In genomic region chr12:12032771-12033588, GRCh38 we compare ENCODE assay signal across 8 cellular contexts. TPM values are rescaled to one million over a fixed set of nuclear protein-coding genes. Genes with fewer than 3 reads are reported as not detected.
DNase-seq lines count a peak whose midpoint lies in the region; ATAC-seq, FAIRE-seq and TF ChIP-seq lines count a peak whose summit lies in the region.

No MANE protein-coding gene starts in this region.

- no peaks in the 10 kb centered on the region for H3K36me3 ChIP-seq in ACC112 (ENCODE audit: insufficient read depth, low read length)
- no peaks in the 10 kb centered on the region for H3K36me3 ChIP-seq in K562 (ENCODE audit: control insufficient read depth, insufficient read depth, low read length)
- no peaks in the 10 kb centered on the region for H3K36me3 ChIP-seq in rectal smooth muscle tissue (ENCODE audit: control insufficient read depth, insufficient read depth, low read length)

- H3K4me1 ChIP-seq in ACC112 (ENCODE audit: control insufficient read depth, insufficient read depth, low read length, unreplicated experiment) (no peaks in the 10 kb centered on the region), K562 (replicated peaks in 1 of 2; ENCODE audit: control insufficient read depth in 2 of 2, insufficient read depth in 2 of 2, low read length in 2 of 2) (no peaks in the 10 kb centered on the region), rectal smooth muscle tissue (ENCODE audit: control insufficient read depth, insufficient read depth, low read length) (no peaks in the 10 kb centered on the region)

- ATAC-seq in GM18867 (IDR thresholded peaks at IDR 0.05; ENCODE audit: unreplicated experiment): peak; percentile 61
- peak; percentile 61 for ATAC-seq in K562
- no peak for ATAC-seq in GM19395 (IDR thresholded peaks at IDR 0.05; ENCODE audit: unreplicated experiment)

- peak overlapping the region; percentile 81 for H3K4me3 ChIP-seq in ACC112 (ENCODE audit: low read depth, low read length)
- no peak overlapping the region for H3K4me3 ChIP-seq in K562
- H3K4me3 ChIP-seq in rectal smooth muscle tissue (ENCODE audit: low read length): peak overlapping the region; percentile 68

- intact Hi-C loops in K562 (cut with micrococcal nuclease): loop anchor here (1.0 to 10.0 kb wide), 2 partner anchors 452 to 478 kb away; no protein-coding TSS in a partner anchor

- FAIRE-seq in K562 (lab: Jason Lieb, UNC): peak; percentile 90

- TF ChIP-seq CTCF in K562 (IDR thresholded peaks at IDR 0.05 in 2 of 3, conservative IDR thresholded peaks at IDR 0.05 in 1 of 3; ENCODE audit: insufficient read depth in 2 of 3, low read depth in 1 of 3, low read length in 3 of 3): peak; percentile 73 to 85 (median 81)

- H3K79me2 ChIP-seq in ACC112 (ENCODE audit: control insufficient read depth, insufficient read depth, low read length, unreplicated experiment): no peaks in the 10 kb centered on the region
- H3K79me2 ChIP-seq in K562 (ENCODE audit: control insufficient read depth, insufficient read depth, low read length): no peaks in the 10 kb centered on the region

- no peak for TF ChIP-seq POLR2A in K562 (conservative IDR thresholded peaks at IDR 0.05)

- H3K27me3 ChIP-seq in ACC112 (ENCODE audit: insufficient read depth, low read length): no peaks in the 10 kb centered on the region
- no peaks in the 10 kb centered on the region; a peak in 1 of 5 replicates for H3K27me3 ChIP-seq in K562 (ENCODE audit: control insufficient read depth in 2 of 2, insufficient read depth in 2 of 2, low read length in 2 of 2)
- no peaks in the 10 kb centered on the region for H3K27me3 ChIP-seq in rectal smooth muscle tissue (ENCODE audit: control insufficient read depth, insufficient read depth, low read length)

- H3K9ac ChIP-seq in K562 (ENCODE audit: insufficient read depth in 1 of 2, low read depth in 2 of 2, low read length in 2 of 2) (no peak overlapping the region), rectal smooth muscle tissue (ENCODE audit: low read length) (peak overlapping the region; percentile 49)

- no peak overlapping the region for H3K4me2 ChIP-seq in K562 (ENCODE audit: insufficient read depth, low read length)

- H3K9me1 ChIP-seq in K562 (ENCODE audit: control insufficient read depth, insufficient read depth, low read length): no peaks in the 10 kb centered on the region

- CTCF ChIA-PET in K562 (lab: Yijun Ruan, JAX; ENCODE audit: low intra/inter-chr PET ratio): interaction anchor here (0.5 to 3.3 kb wide), 6 partner anchors 62 to 1261 kb away, joined by 3 to 36 read pairs (median 4); no protein-coding TSS in a partner anchor

- H3K27ac ChIP-seq in ACC112 (ENCODE audit: low read depth, low read length) (no peak overlapping the region), K562 (ENCODE audit: extremely low read depth, low read depth, low read length) (no peak overlapping the region), rectal smooth muscle tissue (ENCODE audit: low read depth, low read length) (peak overlapping the region; percentile 75)

- POLR2A ChIA-PET in K562 (lab: Yijun Ruan, JAX): interaction anchor here (0.6 kb wide), 1 partner anchor 313 kb away, joined by 4 read pairs; no protein-coding TSS in a partner anchor

- 13% methylated on average over 22 of the region's 24 CpGs for WGBS in K562 (ENCODE audit: insufficient coverage, low coverage, missing lambda C conversion rate)

- peak; percentile 90 to 91 for TF ChIP-seq RAD21 in K562 (CRISPR knock-in tag; conservative IDR thresholded peaks at IDR 0.05 in 1 of 2, IDR thresholded peaks at IDR 0.05 in 1 of 2)

- in situ Hi-C loops in K562 (cut with MboI): no loop called here

- peak; percentile 87 for DNase-seq in NCI-H1694 (lab: John Stamatoyannopoulos, UW)
- DNase-seq in T-helper 22 cell (ENCODE audit: low read depth): peak; percentile 34
- peak; percentile 61 to 77 (median 70) for DNase-seq in K562 (ENCODE audit: extremely low read depth in 1 of 4, low spot score in 3 of 4)
- peak in 46 of 51 donors; percentile 21 to 91 (median 60) for DNase-seq in hypothalamus (lab: John Stamatoyannopoulos, UW)

- no TSS peak for BruUV-seq in K562 (replicated peaks; lab: Mats Ljungman, UMichigan)

- no peak for TF ChIP-seq EP300 in K562 (IDR thresholded peaks at IDR 0.05; ENCODE audit: low read length)

- peak overlapping the region; percentile 94 for H2AFZ ChIP-seq in ACC112 (ENCODE audit: low read length, unreplicated experiment)
- no peak overlapping the region for H2AFZ ChIP-seq in K562 (ENCODE audit: low read depth, low read length)

- H3K9me3 ChIP-seq in K562 (replicated peaks; ENCODE audit: control insufficient read depth, insufficient read depth, low read depth, low read length): no peaks in the 10 kb centered on the region

- no peaks in the 10 kb centered on the region for H4K20me1 ChIP-seq in K562 (replicated peaks; ENCODE audit: control insufficient read depth, insufficient read depth, low read length)

TF ChIP-seq in K562, 482 proteins besides CTCF, POLR2A, EP300 and RAD21 (continues in another document):
- no peak for TF ChIP-seq PHF20 (IDR thresholded peaks at IDR 0.05; ENCODE audit: partially characterized antibody)
- TF ChIP-seq FOXM1 (IDR thresholded peaks at IDR 0.05; ENCODE audit: low read depth): no peak
- no peak for TF ChIP-seq FOXM1 (CRISPR knock-in tag; IDR thresholded peaks at IDR 0.05; ENCODE audit: low read depth)
- TF ChIP-seq SIX5 (IDR thresholded peaks at IDR 0.05; ENCODE audit: borderline replicate concordance in 1 of 2, insufficient read depth in 1 of 2, low read depth in 1 of 2, low read length in 2 of 2): no peak
- TF ChIP-seq IRF1 (CRISPR knock-in tag; IDR thresholded peaks at IDR 0.05; ENCODE audit: borderline replicate concordance): no peak
- TF ChIP-seq ZFP91 (CRISPR knock-in tag; IDR thresholded peaks at IDR 0.05): no peak
- no peak for TF ChIP-seq MAFF (IDR thresholded peaks at IDR 0.05; ENCODE audit: low read length)
- peak; percentile 40; the same call in 1 of the 2 replicates for TF ChIP-seq XRCC5 (IDR thresholded peaks at IDR 0.05; ENCODE audit: low read depth, low read length)
- TF ChIP-seq ILF3 (IDR thresholded peaks at IDR 0.05; ENCODE audit: borderline replicate concordance): no peak
- no peak for TF ChIP-seq NR2C1 (IDR thresholded peaks at IDR 0.05)
- TF ChIP-seq NR2C1 (tag; IDR thresholded peaks at IDR 0.05): no peak
- no peak for TF ChIP-seq CBFA2T3 (IDR thresholded peaks at IDR 0.05)
- no peak for TF ChIP-seq ZNF324 (CRISPR knock-in tag; IDR thresholded peaks at IDR 0.05)
- no peak for TF ChIP-seq HMG20A (CRISPR knock-in tag; conservative IDR thresholded peaks at IDR 0.05)
- no peak for TF ChIP-seq ZNF253 (CRISPR knock-in tag; conservative IDR thresholded peaks at IDR 0.05)
- no peak for TF ChIP-seq CBX3 (IDR thresholded peaks at IDR 0.05; ENCODE audit: borderline replicate concordance in 1 of 2, low read length in 2 of 2)
- TF ChIP-seq USF1 (CRISPR knock-in tag; IDR thresholded peaks at IDR 0.05): no peak
- no peak for TF ChIP-seq CBFA2T2 (conservative IDR thresholded peaks at IDR 0.05)

RNA-seq across cellular contexts. Expression of gene BCL2L14, which starts 37.8 kb away (rescaled TPM):
- total RNA-seq in K562 (2011; cell fraction: chromatin; rRNA removed; ENCODE audit: low replicate concordance): not detected in 2 replicates
- total RNA-seq in K562 (2011; cell fraction: nucleolus; rRNA removed): not detected in 2 replicates
- not detected in 2 replicates for total RNA-seq in K562 (2011; cell fraction: nucleoplasm; rRNA removed)
- not detected in 2 replicates for total RNA-seq in K562 (2014; rRNA removed)
- total RNA-seq in K562 (2014; rRNA removed; fragmentation: Illumina TruSeq; extraction: Trizol): not detected in 2 replicates
- not detected in 2 replicates for total RNA-seq in K562 (2015; rRNA removed; fragmentation: Illumina TruSeq; extraction: Trizol)
- total RNA-seq in K562 (2021): not detected in 2 replicates
- polyA plus RNA-seq in K562 (2011; rRNA removed): not detected in 2 replicates
- not detected in 2 replicates for polyA plus RNA-seq in K562 (2011; cell fraction: cytosol; rRNA removed)
- polyA plus RNA-seq in K562 (2011; cell fraction: nucleus; rRNA removed): not detected in 2 replicates
- polyA plus RNA-seq in K562 (2012): not detected in 2 replicates
- polyA plus RNA-seq in K562 (2014; fragmentation: Illumina TruSeq; extraction: Trizol): not detected in 2 replicates
- not detected for polyA plus RNA-seq in K562 (2014; fragmentation: Nextera tagmentation; extraction: Ambion mirVana)
- polyA plus RNA-seq in K562 (2014; rRNA removed): not detected in 2 replicates
- polyA minus RNA-seq in K562 (2011; rRNA and poly(A)+ RNA removed): not detected in 2 replicates
- not detected in 2 replicates for polyA minus RNA-seq in K562 (2011; cell fraction: cytosol; rRNA and poly(A)+ RNA removed)
- not detected in 2 replicates for polyA minus RNA-seq in K562 (2011; cell fraction: nucleus; rRNA and poly(A)+ RNA removed)

Comparison
In these comparisons a context has a peak if more than half of its experiments do, and no peak if none do; other contexts are left out.
1. DNase-seq: peak in every context shown above with its lines; median percentile 87 in NCI-H1694; 70 in K562; 60 in hypothalamus; 34 in T-helper 22 cell.